In the genomic region with DNA sequence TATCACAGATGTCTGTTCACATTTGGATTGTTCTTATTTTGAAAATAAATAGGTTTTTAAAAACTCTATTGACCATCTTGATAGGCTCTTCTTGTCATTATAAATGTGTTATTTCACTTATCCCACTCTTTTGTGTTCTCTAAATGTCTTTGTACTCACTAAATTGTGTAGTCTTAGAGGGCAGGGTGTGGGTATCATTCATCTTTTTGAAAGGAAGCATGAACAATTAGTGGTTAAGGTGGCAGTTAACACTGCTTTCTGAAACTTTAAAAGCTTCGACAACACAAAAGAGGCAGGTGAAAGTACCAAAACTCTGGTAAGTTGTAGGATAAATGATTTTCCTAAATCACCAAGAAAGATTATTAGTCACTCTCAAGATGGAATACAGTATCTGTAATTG, we compare ENCODE assay signal across 7 cellular contexts.
"Had no signal": no experiment of that assay in that cellular context is flagged by ENCODE, and none has a peak within 500 bp of the region (broad histone marks: within the 10 kb centered on the region; RNA-seq: fewer than 3 reads in every experiment).

No MANE protein-coding gene starts in this region.

- ATAC-seq: GM23338, HepG2, K562 had no signal

- DNase-seq: H9, HCEC 1CT, KG1 had no signal

- H3K4me2 ChIP-seq: GM23338 had no signal

- H3K27ac ChIP-seq: HL-60 had no signal

- H3K4me3 ChIP-seq: GM23338, K562 had no signal

- H2AFZ ChIP-seq: GM23338 had no signal
